23 cellular contexts compared by ENCODE assay signal in genomic region chr17:7798839-7799238, GRCh38. TPM values are rescaled to one million over a fixed set of nuclear protein-coding genes. Genes with fewer than 3 reads are reported as not detected.
"Had no signal": no experiment of that assay in that cellular context is flagged by ENCODE, and none has a peak within 500 bp of the region (broad histone marks: within the 10 kb centered on the region; RNA-seq: fewer than 3 reads in every experiment).

No MANE protein-coding gene starts in this region.

- FAIRE-seq: colon, endothelial cell of umbilical vein, frontal cortex had no signal

- H3K27me3 ChIP-seq: hepatocyte, left lung had no signal

- H3K27ac ChIP-seq: coronary artery, dorsolateral prefrontal cortex, esophagus squamous epithelium, gastroesophageal sphincter, heart left ventricle, hepatocyte, left lung, lower lobe of right lung had no signal

- ATAC-seq: gastroesophageal sphincter, left cardiac atrium, left lung, left ventricle myocardium superior, lower lobe of right lung, mucosa of descending colon had no signal

- H2AFZ ChIP-seq: hepatocyte had no signal

- H3K4me1 ChIP-seq: gastroesophageal sphincter, heart left ventricle, left lung, lower lobe of right lung had no signal

- DNase-seq: dermis blood vessel endothelial cell; dorsolateral prefrontal cortex; effector CD4-positive, alpha-beta T cell; effector memory CD4-positive, alpha-beta T cell; esophagus squamous epithelium; foreskin fibroblast; heart left ventricle; hypothalamus; immature natural killer cell; islet precursor cell; left cardiac atrium; left lung; left ventricle myocardium superior; lower lobe of right lung; mesenchymal stem cell; mucosa of descending colon had no signal

- H3K4me1 Mint-ChIP-seq: immature natural killer cell had no signal

- H3K9me3 Mint-ChIP-seq: immature natural killer cell, mesothelial cell of epicardium had no signal

- H3K4me3 Mint-ChIP-seq: immature natural killer cell, mesothelial cell of epicardium had no signal

- H3K4me3 ChIP-seq: coronary artery, dorsolateral prefrontal cortex, esophagus squamous epithelium, gastroesophageal sphincter, heart left ventricle, hepatocyte, left lung, lower lobe of right lung, mucosa of descending colon had no signal

- H3K36me3 ChIP-seq: esophagus squamous epithelium, gastroesophageal sphincter, heart left ventricle, left lung, lower lobe of right lung had no signal

- H3K9me3 ChIP-seq: esophagus squamous epithelium, gastroesophageal sphincter, heart left ventricle, left lung, lower lobe of right lung, mucosa of descending colon had no signal

- H3K27ac Mint-ChIP-seq: immature natural killer cell, mesothelial cell of epicardium had no signal

- H3K36me3 Mint-ChIP-seq: immature natural killer cell, mesothelial cell of epicardium had no signal

- H3K4me2 ChIP-seq: hepatocyte had no signal

RNA-seq across cellular contexts. Expression of gene TMEM88, which starts 56.0 kb away (rescaled TPM):
- polyA plus RNA-seq: immature natural killer cell had no signal
